10 cellular contexts compared by ENCODE assay signal in the genomic region with DNA sequence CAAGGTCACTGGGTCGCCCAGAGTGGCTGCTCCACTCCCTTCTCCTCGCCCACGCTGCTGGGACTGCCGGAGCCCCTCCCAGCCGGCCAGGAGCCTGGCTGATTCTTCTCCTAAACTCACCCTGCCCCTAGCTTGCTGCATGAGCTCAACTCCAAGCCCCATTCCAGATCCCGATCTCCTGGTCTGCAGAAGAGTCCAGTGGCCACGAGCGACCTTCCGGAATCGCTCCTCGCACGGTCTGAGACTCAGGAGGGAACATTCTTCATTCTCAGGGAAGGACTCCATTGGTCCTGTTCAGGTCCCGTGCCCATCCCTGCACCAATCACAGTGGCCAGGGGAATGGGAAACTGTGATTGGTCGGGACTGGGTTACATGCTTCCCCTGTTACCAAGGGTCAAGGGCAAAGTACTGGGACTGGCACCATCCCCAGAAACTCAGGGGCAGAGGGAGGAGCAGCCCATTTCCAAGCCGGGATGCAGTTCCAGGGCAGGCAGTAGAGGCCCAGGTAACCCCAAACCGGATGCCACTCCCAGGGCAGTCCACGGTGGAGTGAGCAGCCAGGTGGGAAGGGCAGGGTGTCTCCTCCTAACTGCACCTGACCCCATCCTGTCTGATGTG. TPM values are rescaled to one million over a fixed set of nuclear protein-coding genes. Genes with fewer than 3 reads are reported as not detected.
DNase-seq lines count a peak whose midpoint lies in the region; ATAC-seq and TF ChIP-seq lines count a peak whose summit lies in the region.
"Had no signal": no experiment of that assay in that cellular context is flagged by ENCODE, and none has a peak within 500 bp of the region (broad histone marks: within the 10 kb centered on the region; RNA-seq: fewer than 3 reads in every experiment).

No MANE protein-coding gene starts in this region.

- H3K4me3 ChIP-seq in uterus = peak overlapping the region in 1 of 2 donors; percentile 26

- intact Hi-C loops in uterus (cut with DNase I; ENCODE audit: low total_unique reads) = no loop called here

- no peak overlapping the region for H3K4me3 Mint-ChIP-seq in activated naive CD8-positive, alpha-beta T cell treated with anti-CD3 and anti-CD28 coated beads, Interleukin-2, amount 10 ng/mL, durations not matched to agents 7 days and 5 days
- no peak overlapping the region for H3K4me3 Mint-ChIP-seq in activated naive CD8-positive, alpha-beta T cell treated with anti-CD3 and anti-CD28 coated beads for 36 hours
- H3K4me3 Mint-ChIP-seq in effector memory CD8-positive, alpha-beta T cell = no peak overlapping the region

- H3K36me3 Mint-ChIP-seq in activated naive CD8-positive, alpha-beta T cell treated with anti-CD3 and anti-CD28 coated beads, Interleukin-2, amount 10 ng/mL, durations not matched to agents 7 days and 5 days = no peaks in the 10 kb centered on the region
- H3K36me3 Mint-ChIP-seq in activated naive CD8-positive, alpha-beta T cell treated with anti-CD3 and anti-CD28 coated beads for 36 hours = no peaks in the 10 kb centered on the region
- no peaks in the 10 kb centered on the region for H3K36me3 Mint-ChIP-seq in effector memory CD8-positive, alpha-beta T cell (ENCODE audit: insufficient read depth)

- peaks cover 35% of the 10 kb centered on the region for H3K27me3 Mint-ChIP-seq in activated naive CD8-positive, alpha-beta T cell treated with anti-CD3 and anti-CD28 coated beads, Interleukin-2, amount 10 ng/mL, durations not matched to agents 7 days and 5 days
- peaks cover 36% of the 10 kb centered on the region for H3K27me3 Mint-ChIP-seq in activated naive CD8-positive, alpha-beta T cell treated with anti-CD3 and anti-CD28 coated beads for 36 hours
- H3K27me3 Mint-ChIP-seq in effector memory CD8-positive, alpha-beta T cell = peaks cover 43 to 54% of the 10 kb centered on the region in 2 donors

- H3K27ac Mint-ChIP-seq in activated naive CD8-positive, alpha-beta T cell treated with anti-CD3 and anti-CD28 coated beads, Interleukin-2, amount 10 ng/mL, durations not matched to agents 7 days and 5 days = no peak overlapping the region
- no peak overlapping the region for H3K27ac Mint-ChIP-seq in activated naive CD8-positive, alpha-beta T cell treated with anti-CD3 and anti-CD28 coated beads for 36 hours
- H3K27ac Mint-ChIP-seq in effector memory CD8-positive, alpha-beta T cell = peak overlapping the region in 1 of 2 donors; percentile 87
- H3K27ac Mint-ChIP-seq: progenitor cell of endocrine pancreas had no signal

- ATAC-seq in activated naive CD8-positive, alpha-beta T cell treated with anti-CD3 and anti-CD28 coated beads, Interleukin-2, amount 10 ng/mL, durations not matched to agents 7 days and 5 days (ENCODE audit: low read depth) = peak; percentile 39
- peak; percentile 29 for ATAC-seq in effector memory CD8-positive, alpha-beta T cell (replicated peaks)

- no peaks in the 10 kb centered on the region for H3K36me3 ChIP-seq in uterus

- H3K27ac ChIP-seq in uterus = peak overlapping the region; percentile 84 to 86

- no peaks in the 10 kb centered on the region for H3K9me3 Mint-ChIP-seq in activated naive CD8-positive, alpha-beta T cell treated with anti-CD3 and anti-CD28 coated beads, Interleukin-2, amount 10 ng/mL, durations not matched to agents 7 days and 5 days
- H3K9me3 Mint-ChIP-seq in activated naive CD8-positive, alpha-beta T cell treated with anti-CD3 and anti-CD28 coated beads for 36 hours = no peaks in the 10 kb centered on the region
- no peaks in the 10 kb centered on the region for H3K9me3 Mint-ChIP-seq in effector memory CD8-positive, alpha-beta T cell

- no peaks in the 10 kb centered on the region for H3K9me3 ChIP-seq in uterus

- TF ChIP-seq CTCF in uterus (IDR thresholded peaks at IDR 0.05) (no peak), GM20000 (IDR thresholded peaks at IDR 0.05; ENCODE audit: extremely low read depth, missing control alignments) (no peak)

- H3K27me3 ChIP-seq in uterus = no peaks in the 10 kb centered on the region

- no peak for TF ChIP-seq POLR2A in uterus (IDR thresholded peaks at IDR 0.05)

- POLR2A ChIA-PET in activated naive CD8-positive, alpha-beta T cell treated with anti-CD3 and anti-CD28 coated beads, Interleukin-2, amount 10 ng/mL, durations not matched to agents 7 days and 5 days (lab: Charles Lee) = interaction anchor here (0.6 kb wide), 1 partner anchor 627 kb away, joined by 3 read pairs; no protein-coding TSS in a partner anchor

- no peak for DNase-seq in activated naive CD8-positive, alpha-beta T cell treated with anti-CD3 and anti-CD28 coated beads, Interleukin-2, amount 10 ng/mL, durations not matched to agents 7 days and 5 days
- DNase-seq in activated naive CD8-positive, alpha-beta T cell treated with anti-CD3 and anti-CD28 coated beads for 36 hours = no peak
- DNase-seq in effector memory CD8-positive, alpha-beta T cell = no peak
- DNase-seq in mucosa of gallbladder (ENCODE audit: low spot score) = peak; percentile 15
- DNase-seq in uterus = peak; percentile 57 to 64
- DNase-seq in activated naive CD4-positive, alpha-beta T cell (lab: John Stamatoyannopoulos, UW) = no peak
- no peak for DNase-seq in kidney glomerular epithelial cell (lab: John Stamatoyannopoulos, UW)
- DNase-seq in GM20000 (ENCODE audit: low spot score) = no peak
- DNase-seq: NCI-H2171 had no signal

- H3K4me1 ChIP-seq in uterus = peaks cover 4 to 5% of the 10 kb centered on the region in 2 donors

- H3K4me1 Mint-ChIP-seq in activated naive CD8-positive, alpha-beta T cell treated with anti-CD3 and anti-CD28 coated beads, Interleukin-2, amount 10 ng/mL, durations not matched to agents 7 days and 5 days = peaks cover 11% of the 10 kb centered on the region
- peaks cover 2% of the 10 kb centered on the region for H3K4me1 Mint-ChIP-seq in activated naive CD8-positive, alpha-beta T cell treated with anti-CD3 and anti-CD28 coated beads for 36 hours
- H3K4me1 Mint-ChIP-seq in effector memory CD8-positive, alpha-beta T cell (ENCODE audit: low read depth in 2 of 2) = peaks cover 6 to 10% of the 10 kb centered on the region in 2 donors

RNA-seq across cellular contexts. Expression of gene CIBAR2, which starts 24.5 kb away (rescaled TPM):
- total RNA-seq in activated naive CD8-positive, alpha-beta T cell treated with anti-CD3 and anti-CD28 coated beads, Interleukin-2, amount 10 ng/mL, durations not matched to agents 7 days and 5 days = not detected
- not detected for total RNA-seq in activated naive CD8-positive, alpha-beta T cell treated with anti-CD3 and anti-CD28 coated beads for 36 hours
- total RNA-seq in mucosa of gallbladder (not detected), uterus (1 to 10 TPM in 1 of 4 donors, not detected in 3; 2.4 TPM)

Comparison
In these comparisons a context has a peak if more than half of its experiments do, and no peak if none do; other contexts are left out.
1. DNase-seq: peak in mucosa of gallbladder (single experiment) and uterus (2 of 2); none in activated naive CD8-positive, alpha-beta T cell treated with anti-CD3 and anti-CD28 coated beads, Interleukin-2, amount 10 ng/mL, durations not matched to agents 7 days and 5 days (single experiment), activated naive CD8-positive, alpha-beta T cell treated with anti-CD3 and anti-CD28 coated beads for 36 hours (single experiment), effector memory CD8-positive, alpha-beta T cell (0 of 3), activated naive CD4-positive, alpha-beta T cell (0 of 4), kidney glomerular epithelial cell (single experiment) and GM20000 (single experiment).